ENCODE assay signal across 17 cellular contexts in the genomic region with DNA sequence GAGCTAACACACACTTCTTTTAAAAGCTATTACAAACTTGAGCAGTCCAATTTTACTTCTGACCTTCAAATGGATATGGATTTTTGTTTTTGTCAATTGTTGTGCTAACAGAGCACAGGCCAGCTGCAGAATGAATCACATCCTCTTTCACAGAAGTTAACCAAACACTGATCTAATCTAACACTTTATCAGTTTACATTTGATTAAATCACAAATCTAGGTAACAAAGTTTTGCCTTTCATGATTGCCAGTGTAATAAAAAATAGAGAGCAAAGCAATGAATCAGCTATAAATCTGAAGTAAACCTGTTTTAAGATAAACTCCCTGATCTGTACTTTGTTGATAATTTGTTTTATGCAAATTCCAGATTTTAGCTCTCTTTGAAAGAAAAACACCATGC.
A peak's percentile ranks its signal among the peaks of the same experiment; 100 is the strongest.
DNase-seq lines count a peak whose midpoint lies in the region; ATAC-seq and TF ChIP-seq lines count a peak whose summit lies in the region.
"Had no signal": no experiment of that assay in that cellular context is flagged by ENCODE, and none has a peak within 500 bp of the region (broad histone marks: within the 10 kb centered on the region; RNA-seq: fewer than 3 reads in every experiment).

No MANE protein-coding gene starts in this region.

- peak overlapping the region; percentile 6 for H3K4me3 ChIP-seq in CD4-positive, CD25-positive, alpha-beta regulatory T cell (ENCODE audit: low read depth, low read length)
- H3K4me3 ChIP-seq in ascending aorta: no peak overlapping the region
- H3K4me3 ChIP-seq: adrenal gland, psoas muscle, SJCRH30, upper lobe of right lung had no signal

- no peaks in the 10 kb centered on the region for H3K27me3 Mint-ChIP-seq in CD4-positive, CD25-positive, alpha-beta regulatory T cell
- no peaks in the 10 kb centered on the region for H3K27me3 Mint-ChIP-seq in WTC11 (ENCODE audit: low read depth)
- no peaks in the 10 kb centered on the region for H3K27me3 Mint-ChIP-seq in stimulated activated naive CD8-positive, alpha-beta T cell treated with anti-CD3 and anti-CD28 coated beads, Interleukin-15, amount 100 ng/mL, for 72 hours
- H3K27me3 Mint-ChIP-seq: B cell had no signal

- intact Hi-C loops in ascending aorta (cut with DNase I): no loop called here

- peaks cover 16% of the 10 kb centered on the region for H3K36me3 ChIP-seq in CD4-positive, CD25-positive, alpha-beta regulatory T cell (ENCODE audit: control insufficient read depth, insufficient read depth, low read length)
- peaks cover 0 to 12% of the 10 kb centered on the region in 2 donors for H3K36me3 ChIP-seq in ascending aorta
- H3K36me3 ChIP-seq: SJCRH30 had no signal

- H3K27me3 ChIP-seq in CD4-positive, CD25-positive, alpha-beta regulatory T cell (ENCODE audit: control insufficient read depth, insufficient read depth, low read length): no peaks in the 10 kb centered on the region
- H3K27me3 ChIP-seq in foreskin keratinocyte (no peaks in the 10 kb centered on the region), ascending aorta (no peaks in the 10 kb centered on the region)
- H3K27me3 ChIP-seq: adrenal gland, SJCRH30, upper lobe of right lung had no signal

- peak overlapping the region in 1 of 3 donors; percentile 72 for H3K27ac Mint-ChIP-seq in CD4-positive, CD25-positive, alpha-beta regulatory T cell
- peak overlapping the region; percentile 86 for H3K27ac Mint-ChIP-seq in WTC11
- H3K27ac Mint-ChIP-seq in stimulated activated naive CD8-positive, alpha-beta T cell treated with anti-CD3 and anti-CD28 coated beads, Interleukin-15, amount 100 ng/mL, for 72 hours: no peak overlapping the region
- H3K27ac Mint-ChIP-seq: B cell had no signal

- H3K27ac ChIP-seq in CD4-positive, CD25-positive, alpha-beta regulatory T cell (ENCODE audit: insufficient read depth, low read length, poor library complexity, severe bottlenecking): no peak overlapping the region
- H3K27ac ChIP-seq in foreskin keratinocyte (no peak overlapping the region), ascending aorta (no peak overlapping the region)
- H3K27ac ChIP-seq: adrenal gland, psoas muscle, upper lobe of right lung had no signal

- ATAC-seq in CD4-positive, CD25-positive, alpha-beta regulatory T cell (ENCODE audit: low read depth in 2 of 2): peak in 1 of 2 donors; percentile 31
- peak; percentile 53 for ATAC-seq in HG03159 (IDR thresholded peaks at IDR 0.05; ENCODE audit: unreplicated experiment)
- no peak for ATAC-seq in WTC11
- ATAC-seq in foreskin keratinocyte: no peak
- no peak for ATAC-seq in stimulated activated naive CD8-positive, alpha-beta T cell treated with anti-CD3 and anti-CD28 coated beads, Interleukin-15, amount 100 ng/mL, for 72 hours
- ATAC-seq in HG03095 (IDR thresholded peaks at IDR 0.05; ENCODE audit: unreplicated experiment): no peak
- ATAC-seq: esophagus mucosa, left lobe of liver, psoas muscle, upper lobe of right lung had no signal

- H3K9me3 ChIP-seq in CD4-positive, CD25-positive, alpha-beta regulatory T cell (ENCODE audit: control insufficient read depth in 2 of 2, low read length in 2 of 2): no peaks in the 10 kb centered on the region
- no peaks in the 10 kb centered on the region for H3K9me3 ChIP-seq in ascending aorta
- H3K9me3 ChIP-seq: adrenal gland, psoas muscle, SJCRH30, upper lobe of right lung had no signal

- TF ChIP-seq CTCF in WTC11 (IDR thresholded peaks at IDR 0.05) (no peak), foreskin keratinocyte (conservative IDR thresholded peaks at IDR 0.05) (no peak), ascending aorta (IDR thresholded peaks at IDR 0.05) (no peak)

- H3K36me3 Mint-ChIP-seq in CD4-positive, CD25-positive, alpha-beta regulatory T cell: peaks cover 41% of the 10 kb centered on the region
- peaks cover 2% of the 10 kb centered on the region; the same call in 1 of the 2 replicates for H3K36me3 Mint-ChIP-seq in WTC11

- POLR2A ChIA-PET in WTC11 (lab: Charles Lee): no interaction called here

- peaks cover 0 to 5% (median 0%) of the 10 kb centered on the region in 7 donors for H3K9me3 Mint-ChIP-seq in CD4-positive, CD25-positive, alpha-beta regulatory T cell
- H3K9me3 Mint-ChIP-seq in WTC11: peaks cover 6% of the 10 kb centered on the region; the same call in 1 of the 2 replicates
- H3K9me3 Mint-ChIP-seq in stimulated activated naive CD8-positive, alpha-beta T cell treated with anti-CD3 and anti-CD28 coated beads, Interleukin-15, amount 100 ng/mL, for 72 hours: no peaks in the 10 kb centered on the region

- CTCF ChIA-PET in WTC11 (lab: Charles Lee): interaction anchor here (1.0 kb wide), 1 partner anchor 61 kb away, joined by 3 read pairs; no protein-coding TSS in a partner anchor

- peaks cover 3% of the 10 kb centered on the region for H3K4me1 ChIP-seq in CD4-positive, CD25-positive, alpha-beta regulatory T cell (ENCODE audit: control insufficient read depth, insufficient read depth, low read length, poor library complexity, severe bottlenecking)
- H3K4me1 ChIP-seq in foreskin keratinocyte (peaks cover 4% of the 10 kb centered on the region), ascending aorta (peaks cover 4 to 33% of the 10 kb centered on the region in 2 donors)
- H3K4me1 ChIP-seq: psoas muscle, upper lobe of right lung had no signal

- peak in 1 of 3 donors; percentile 52 for DNase-seq in CD4-positive, CD25-positive, alpha-beta regulatory T cell
- DNase-seq in WTC11 (ENCODE audit: low spot score) (no peak), foreskin keratinocyte (peak; percentile 2 to 18), NCI-H1436 (lab: John Stamatoyannopoulos, UW) (no peak), ascending aorta (ENCODE audit: low spot score in 2 of 2) (no peak)
- DNase-seq in stimulated activated naive CD8-positive, alpha-beta T cell treated with anti-CD3 and anti-CD28 coated beads, Interleukin-15, amount 100 ng/mL, for 72 hours: no peak
- DNase-seq: activated CD4-positive, alpha-beta T cell treated with anti-CD3 and anti-CD28 coated beads, Interleukin-2, amount 50 U/mL, for 1 hour; NCI-H2171 treated with DMSO at 0.1 percent for 48 hours; psoas muscle; SJCRH30; upper lobe of right lung had no signal

- H3K4me3 Mint-ChIP-seq in CD4-positive, CD25-positive, alpha-beta regulatory T cell: no peak overlapping the region
- peak overlapping the region; percentile 46 for H3K4me3 Mint-ChIP-seq in WTC11
- no peak overlapping the region for H3K4me3 Mint-ChIP-seq in stimulated activated naive CD8-positive, alpha-beta T cell treated with anti-CD3 and anti-CD28 coated beads, Interleukin-15, amount 100 ng/mL, for 72 hours
- H3K4me3 Mint-ChIP-seq: B cell had no signal

- peaks cover 9 to 28% (median 17%) of the 10 kb centered on the region in 4 donors for H3K4me1 Mint-ChIP-seq in CD4-positive, CD25-positive, alpha-beta regulatory T cell
- H3K4me1 Mint-ChIP-seq in WTC11: peaks cover 69% of the 10 kb centered on the region
- H3K4me1 Mint-ChIP-seq in stimulated activated naive CD8-positive, alpha-beta T cell treated with anti-CD3 and anti-CD28 coated beads, Interleukin-15, amount 100 ng/mL, for 72 hours: peaks cover 8% of the 10 kb centered on the region
- H3K4me1 Mint-ChIP-seq: B cell had no signal

TF ChIP-seq in WTC11, 78 proteins besides CTCF, POLR2A, EP300 and RAD21 (continues in another document):
- TF ChIP-seq NR2C2 (CRISPR knock-in tag; IDR thresholded peaks at IDR 0.05): no peak
- TF ChIP-seq, protein P1, sequence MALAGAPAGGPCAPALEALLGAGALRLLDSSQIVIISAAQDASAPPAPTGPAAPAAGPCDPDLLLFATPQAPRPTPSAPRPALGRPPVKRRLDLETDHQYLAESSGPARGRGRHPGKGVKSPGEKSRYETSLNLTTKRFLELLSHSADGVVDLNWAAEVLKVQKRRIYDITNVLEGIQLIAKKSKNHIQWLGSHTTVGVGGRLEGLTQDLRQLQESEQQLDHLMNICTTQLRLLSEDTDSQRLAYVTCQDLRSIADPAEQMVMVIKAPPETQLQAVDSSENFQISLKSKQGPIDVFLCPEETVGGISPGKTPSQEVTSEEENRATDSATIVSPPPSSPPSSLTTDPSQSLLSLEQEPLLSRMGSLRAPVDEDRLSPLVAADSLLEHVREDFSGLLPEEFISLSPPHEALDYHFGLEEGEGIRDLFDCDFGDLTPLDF (CRISPR knock-in tag; IDR thresholded peaks at IDR 0.05): no peak
- TF ChIP-seq, protein P2, sequence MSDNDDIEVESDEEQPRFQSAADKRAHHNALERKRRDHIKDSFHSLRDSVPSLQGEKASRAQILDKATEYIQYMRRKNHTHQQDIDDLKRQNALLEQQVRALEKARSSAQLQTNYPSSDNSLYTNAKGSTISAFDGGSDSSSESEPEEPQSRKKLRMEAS (CRISPR knock-in tag; IDR thresholded peaks at IDR 0.05): no peak
- TF ChIP-seq ZNF219 (CRISPR knock-in tag; IDR thresholded peaks at IDR 0.05; ENCODE audit: borderline replicate concordance): no peak
- TF ChIP-seq, protein P3, sequence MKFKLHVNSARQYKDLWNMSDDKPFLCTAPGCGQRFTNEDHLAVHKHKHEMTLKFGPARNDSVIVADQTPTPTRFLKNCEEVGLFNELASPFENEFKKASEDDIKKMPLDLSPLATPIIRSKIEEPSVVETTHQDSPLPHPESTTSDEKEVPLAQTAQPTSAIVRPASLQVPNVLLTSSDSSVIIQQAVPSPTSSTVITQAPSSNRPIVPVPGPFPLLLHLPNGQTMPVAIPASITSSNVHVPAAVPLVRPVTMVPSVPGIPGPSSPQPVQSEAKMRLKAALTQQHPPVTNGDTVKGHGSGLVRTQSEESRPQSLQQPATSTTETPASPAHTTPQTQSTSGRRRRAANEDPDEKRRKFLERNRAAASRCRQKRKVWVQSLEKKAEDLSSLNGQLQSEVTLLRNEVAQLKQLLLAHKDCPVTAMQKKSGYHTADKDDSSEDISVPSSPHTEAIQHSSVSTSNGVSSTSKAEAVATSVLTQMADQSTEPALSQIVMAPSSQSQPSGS (CRISPR knock-in tag; IDR thresholded peaks at IDR 0.05; ENCODE audit: borderline replicate concordance, low read depth): no peak
- TF ChIP-seq, protein P4, sequence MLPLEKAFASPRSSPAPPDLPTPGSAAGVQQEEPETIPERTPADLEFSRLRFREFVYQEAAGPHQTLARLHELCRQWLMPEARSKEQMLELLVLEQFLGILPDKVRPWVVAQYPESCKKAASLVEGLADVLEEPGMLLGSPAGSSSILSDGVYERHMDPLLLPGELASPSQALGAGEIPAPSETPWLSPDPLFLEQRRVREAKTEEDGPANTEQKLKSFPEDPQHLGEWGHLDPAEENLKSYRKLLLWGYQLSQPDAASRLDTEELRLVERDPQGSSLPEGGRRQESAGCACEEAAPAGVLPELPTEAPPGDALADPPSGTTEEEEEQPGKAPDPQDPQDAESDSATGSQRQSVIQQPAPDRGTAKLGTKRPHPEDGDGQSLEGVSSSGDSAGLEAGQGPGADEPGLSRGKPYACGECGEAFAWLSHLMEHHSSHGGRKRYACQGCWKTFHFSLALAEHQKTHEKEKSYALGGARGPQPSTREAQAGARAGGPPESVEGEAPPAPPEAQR (CRISPR knock-in tag; IDR thresholded peaks at IDR 0.05): no peak

Comparison
In these comparisons a context has a peak if more than half of its experiments do, and no peak if none do; other contexts are left out.
1. DNase-seq: peak in foreskin keratinocyte (2 of 2); none in WTC11 (single experiment), stimulated activated naive CD8-positive, alpha-beta T cell treated with anti-CD3 and anti-CD28 coated beads, Interleukin-15, amount 100 ng/mL, for 72 hours (0 of 2), NCI-H1436 (single experiment) and ascending aorta (0 of 2).